In the genomic region with DNA sequence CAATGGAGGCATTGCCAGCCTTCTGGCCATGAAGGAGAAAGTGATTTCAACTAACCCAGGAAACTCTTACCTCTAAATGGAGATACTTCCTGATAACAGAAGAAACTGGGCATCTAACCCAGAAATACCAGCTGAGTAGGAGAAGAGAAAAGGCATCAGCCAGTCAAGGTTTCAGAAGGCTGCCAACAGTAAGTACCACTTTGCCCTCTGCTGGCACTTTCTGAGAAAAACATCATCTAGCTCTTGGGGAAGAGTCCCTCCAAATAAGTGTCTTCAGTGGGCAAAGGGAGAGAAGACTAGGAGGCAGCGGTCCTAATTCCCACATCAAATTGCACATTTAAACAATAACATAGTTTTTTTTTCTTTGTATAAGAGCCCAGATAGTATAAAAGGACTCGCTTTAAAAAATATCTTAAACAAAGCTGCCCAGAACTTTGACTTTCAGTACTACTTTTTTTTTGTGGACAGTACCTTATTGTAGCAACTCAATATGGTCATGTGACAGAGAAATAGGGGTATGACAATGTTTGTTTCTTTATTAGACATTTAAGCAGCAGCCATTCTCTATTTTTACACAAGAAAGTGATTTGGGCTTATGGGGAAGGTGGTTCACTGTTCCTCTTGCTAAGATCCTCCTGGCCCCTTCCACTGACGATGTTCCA, we compare ENCODE assay signal across 8 cellular contexts.
DNase-seq lines count a peak whose midpoint lies in the region; ATAC-seq lines count a peak whose summit lies in the region.

No MANE protein-coding gene starts in this region.

- DNase-seq in D341Med (ENCODE audit: low spot score) (peak; percentile 36), NCI-H2171 (lab: John Stamatoyannopoulos, UW) (peak; percentile 5), astrocyte of the hippocampus (ENCODE audit: low read depth, low spot score) (peak; percentile 76), islet precursor cell (peak; percentile 66), ureter (ENCODE audit: low spot score) (peak; percentile 52)
- no peak for DNase-seq in stimulated activated CD4-positive, alpha-beta T cell treated with anti-CD3 and anti-CD28 coated beads, Interleukin-4, amount 100 ng/mL, for 1 hour

- peak; percentile 82 for ATAC-seq in GM19023 (IDR thresholded peaks at IDR 0.05; ENCODE audit: unreplicated experiment)
- ATAC-seq in HG03135 (IDR thresholded peaks at IDR 0.05; ENCODE audit: unreplicated experiment), result peak; percentile 86
